Comparison of ENCODE assay signal across 16 cellular contexts in genomic region chr10:110835841-110836240, GRCh38. TPM values are rescaled to one million over a fixed set of nuclear protein-coding genes. Genes with fewer than 3 reads are reported as not detected.
DNase-seq lines count a peak whose midpoint lies in the region; ATAC-seq and TF ChIP-seq lines count a peak whose summit lies in the region.
"Had no signal": no experiment of that assay in that cellular context is flagged by ENCODE, and none has a peak within 500 bp of the region (broad histone marks: within the 10 kb centered on the region; RNA-seq: fewer than 3 reads in every experiment).

No MANE protein-coding gene starts in this region.

- H3K27ac ChIP-seq in body of pancreas: peak overlapping the region; percentile 55 to 96 (median 94)
- H3K27ac ChIP-seq in naive thymus-derived CD4-positive, alpha-beta T cell (ENCODE audit: low read depth, low read length): peak overlapping the region; percentile 66
- peak overlapping the region; percentile 79 to 90 for H3K27ac ChIP-seq in thoracic aorta
- H3K27ac ChIP-seq: A549 had no signal

- no peaks in the 10 kb centered on the region for H3K9me3 Mint-ChIP-seq in activated naive CD4-positive, alpha-beta T cell treated with anti-CD3 and anti-CD28 coated beads, Interleukin-2, amount 50 U/mL, for 24 hours
- no peaks in the 10 kb centered on the region for H3K9me3 Mint-ChIP-seq in activated naive CD4-positive, alpha-beta T cell treated with anti-CD3 and anti-CD28 coated beads for 36 hours
- H3K9me3 Mint-ChIP-seq in naive thymus-derived CD4-positive, alpha-beta T cell: no peaks in the 10 kb centered on the region
- H3K9me3 Mint-ChIP-seq: activated T-cell treated with anti-CD3 and anti-CD28 coated beads, Interleukin-2, amount 50 U/mL, for 4 hours had no signal

- no peaks in the 10 kb centered on the region for H3K27me3 Mint-ChIP-seq in activated naive CD4-positive, alpha-beta T cell treated with anti-CD3 and anti-CD28 coated beads, Interleukin-2, amount 50 U/mL, for 24 hours
- no peaks in the 10 kb centered on the region for H3K27me3 Mint-ChIP-seq in activated naive CD4-positive, alpha-beta T cell treated with anti-CD3 and anti-CD28 coated beads for 36 hours (ENCODE audit: low read depth)
- H3K27me3 Mint-ChIP-seq in naive thymus-derived CD4-positive, alpha-beta T cell: no peaks in the 10 kb centered on the region

- TF ChIP-seq CTCF in body of pancreas (IDR thresholded peaks at IDR 0.05) (no peak), thoracic aorta (IDR thresholded peaks at IDR 0.05) (no peak)

- POLR2A ChIA-PET in naive thymus-derived CD4-positive, alpha-beta T cell (lab: Charles Lee): interaction anchor here (0.9 to 7.8 kb wide), 15 partner anchors 9 to 47 kb away, joined by 3 to 63 read pairs (median 4); partner anchors contain the start of gene PDCD4

- peak overlapping the region; percentile 88 for H3K27ac Mint-ChIP-seq in activated naive CD4-positive, alpha-beta T cell treated with anti-CD3 and anti-CD28 coated beads, Interleukin-2, amount 50 U/mL, for 24 hours
- H3K27ac Mint-ChIP-seq in activated naive CD4-positive, alpha-beta T cell treated with anti-CD3 and anti-CD28 coated beads for 36 hours: no peak overlapping the region
- H3K27ac Mint-ChIP-seq in naive thymus-derived CD4-positive, alpha-beta T cell: peak overlapping the region; percentile 71 to 98 (median 96)

- TF ChIP-seq POLR2A in body of pancreas (IDR thresholded peaks at IDR 0.05): no peak

- no peaks in the 10 kb centered on the region for H3K27me3 ChIP-seq in body of pancreas
- no peaks in the 10 kb centered on the region for H3K27me3 ChIP-seq in naive thymus-derived CD4-positive, alpha-beta T cell (ENCODE audit: control insufficient read depth in 2 of 2, insufficient read depth in 2 of 2, low read length in 2 of 2)
- H3K27me3 ChIP-seq in thoracic aorta (replicated peaks; ENCODE audit: insufficient read depth): no peaks in the 10 kb centered on the region

- no peak for ATAC-seq in body of pancreas
- no peak for ATAC-seq in naive thymus-derived CD4-positive, alpha-beta T cell
- no peak for ATAC-seq in thoracic aorta (ENCODE audit: insufficient number of reproducible peaks, low FRiP score, low read depth)
- no peak for ATAC-seq in HG02885 (IDR thresholded peaks at IDR 0.05; ENCODE audit: poor library complexity, unreplicated experiment)
- no peak for ATAC-seq in GM19351 (IDR thresholded peaks at IDR 0.05; ENCODE audit: unreplicated experiment)
- ATAC-seq: A549; activated T-cell treated with anti-CD3 and anti-CD28 coated beads, Interleukin-2, amount 50 U/mL, for 4 hours had no signal

- peaks cover 82% of the 10 kb centered on the region for H3K4me1 ChIP-seq in body of pancreas
- H3K4me1 ChIP-seq in naive thymus-derived CD4-positive, alpha-beta T cell (ENCODE audit: control insufficient read depth in 2 of 2, insufficient read depth in 2 of 2, low read length in 2 of 2): peaks cover 0 to 39% of the 10 kb centered on the region in 2 donors
- H3K4me1 ChIP-seq in thoracic aorta (ENCODE audit: control insufficient read depth in 1 of 2, low read depth in 2 of 2): peaks cover 22 to 65% of the 10 kb centered on the region in 2 donors

- intact Hi-C loops in activated naive CD4-positive, alpha-beta T cell treated with anti-CD3 and anti-CD28 coated beads for 36 hours (cut with micrococcal nuclease): loop anchor here (1.0 kb wide), 2 partner anchors 30 to 35 kb away; partner anchors contain the start of gene PDCD4
- intact Hi-C loops in body of pancreas (cut with DNase I): no loop called here
- intact Hi-C loops in naive thymus-derived CD4-positive, alpha-beta T cell (cut with micrococcal nuclease): loop anchor here (1.0 to 2.0 kb wide), 6 partner anchors 7 to 57 kb away; no protein-coding TSS in a partner anchor

- H3K4me3 ChIP-seq in body of pancreas (no peak overlapping the region), thoracic aorta (no peak overlapping the region)
- no peak overlapping the region for H3K4me3 ChIP-seq in naive thymus-derived CD4-positive, alpha-beta T cell (ENCODE audit: low read length)
- H3K4me3 ChIP-seq: A549 had no signal

- no peaks in the 10 kb centered on the region for H3K36me3 ChIP-seq in body of pancreas (replicated peaks in 1 of 2; ENCODE audit: insufficient read depth in 1 of 2, low read depth in 2 of 2)
- H3K36me3 ChIP-seq in naive thymus-derived CD4-positive, alpha-beta T cell (ENCODE audit: control insufficient read depth in 2 of 3, insufficient read depth in 3 of 3, low read length in 3 of 3): no peaks in the 10 kb centered on the region
- no peaks in the 10 kb centered on the region for H3K36me3 ChIP-seq in thoracic aorta

- no peak for DNase-seq in activated naive CD4-positive, alpha-beta T cell treated with anti-CD3 and anti-CD28 coated beads for 36 hours
- no peak for DNase-seq in body of pancreas
- no peak for DNase-seq in naive thymus-derived CD4-positive, alpha-beta T cell
- no peak for DNase-seq in thoracic aorta (ENCODE audit: low spot score)
- no peak for DNase-seq in GF-D8 (lab: John Stamatoyannopoulos, UW)
- DNase-seq: activated CD4-positive, alpha-beta T cell treated with anti-CD3 and anti-CD28 coated beads for 1 hour; activated T-cell treated with anti-CD3 and anti-CD28 coated beads, Interleukin-2, amount 50 U/mL, for 4 hours; amygdala; NCI-H2029 treated with DMSO at 0.1 percent for 48 hours; NCI-H748 treated with DMSO at 0.1 percent for 48 hours; posterior cingulate gyrus; T-helper 1 cell had no signal

- CTCF ChIA-PET in activated naive CD4-positive, alpha-beta T cell treated with anti-CD3 and anti-CD28 coated beads for 36 hours (lab: Charles Lee): interaction anchor here (1.2 kb wide), 1 partner anchor 17 kb away, joined by 4 read pairs; no protein-coding TSS in a partner anchor
- CTCF ChIA-PET in naive thymus-derived CD4-positive, alpha-beta T cell (lab: Charles Lee): interaction anchor here (1.0 to 2.7 kb wide), 7 partner anchors 22 to 59 kb away, joined by 3 to 16 read pairs (median 3); no protein-coding TSS in a partner anchor

- no peak overlapping the region for H3K4me3 Mint-ChIP-seq in activated naive CD4-positive, alpha-beta T cell treated with anti-CD3 and anti-CD28 coated beads, Interleukin-2, amount 50 U/mL, for 24 hours
- no peak overlapping the region for H3K4me3 Mint-ChIP-seq in activated naive CD4-positive, alpha-beta T cell treated with anti-CD3 and anti-CD28 coated beads for 36 hours
- peak overlapping the region in 7 of 10 donors; percentile 14 to 84 (median 66) for H3K4me3 Mint-ChIP-seq in naive thymus-derived CD4-positive, alpha-beta T cell
- H3K4me3 Mint-ChIP-seq: activated T-cell treated with anti-CD3 and anti-CD28 coated beads, Interleukin-2, amount 50 U/mL, for 4 hours had no signal

- 32 to 39% methylated on average over 7 of the region's 7 CpGs for WGBS in body of pancreas, 2 donors

- H3K9me3 ChIP-seq in body of pancreas (no peaks in the 10 kb centered on the region), thoracic aorta (no peaks in the 10 kb centered on the region)
- H3K9me3 ChIP-seq in naive thymus-derived CD4-positive, alpha-beta T cell (ENCODE audit: control insufficient read depth in 2 of 3, low read length in 3 of 3): no peaks in the 10 kb centered on the region
- H3K9me3 ChIP-seq: A549 had no signal

- peaks cover 49% of the 10 kb centered on the region for H3K4me1 Mint-ChIP-seq in activated naive CD4-positive, alpha-beta T cell treated with anti-CD3 and anti-CD28 coated beads, Interleukin-2, amount 50 U/mL, for 24 hours
- H3K4me1 Mint-ChIP-seq in activated naive CD4-positive, alpha-beta T cell treated with anti-CD3 and anti-CD28 coated beads for 36 hours (ENCODE audit: low read depth): peaks cover 40% of the 10 kb centered on the region
- peaks cover 18 to 69% (median 46%) of the 10 kb centered on the region in 7 donors for H3K4me1 Mint-ChIP-seq in naive thymus-derived CD4-positive, alpha-beta T cell

- H3K36me3 Mint-ChIP-seq in activated naive CD4-positive, alpha-beta T cell treated with anti-CD3 and anti-CD28 coated beads, Interleukin-2, amount 50 U/mL, for 24 hours: no peaks in the 10 kb centered on the region
- H3K36me3 Mint-ChIP-seq in activated naive CD4-positive, alpha-beta T cell treated with anti-CD3 and anti-CD28 coated beads for 36 hours (ENCODE audit: low read depth): no peaks in the 10 kb centered on the region
- peaks cover 0 to 4% (median 0%) of the 10 kb centered on the region in 5 donors for H3K36me3 Mint-ChIP-seq in naive thymus-derived CD4-positive, alpha-beta T cell

RNA-seq across cellular contexts. Expression of gene PDCD4, which starts 35.9 kb away (rescaled TPM):
- total RNA-seq in activated naive CD4-positive, alpha-beta T cell treated with anti-CD3 and anti-CD28 coated beads for 36 hours: 100 to 1,000 TPM; 143 to 146 TPM
- total RNA-seq in body of pancreas (100 to 1,000 TPM; 332 to 458 TPM), thoracic aorta (10 to 100 TPM; 53.5 to 91.3 TPM)
- total RNA-seq in naive thymus-derived CD4-positive, alpha-beta T cell: 100 to 1,000 TPM in 4 of 5 experiments, 10 to 100 TPM in 1; 93.7 to 283 (median 223) TPM
- 100 to 1,000 TPM; 253 to 295 TPM for polyA plus RNA-seq in naive thymus-derived CD4-positive, alpha-beta T cell

Comparison
In these comparisons a context has a peak if more than half of its experiments do, and no peak if none do; other contexts are left out.
1. H3K4me3 Mint-ChIP-seq: peak in naive thymus-derived CD4-positive, alpha-beta T cell (7 of 10); none in activated naive CD4-positive, alpha-beta T cell treated with anti-CD3 and anti-CD28 coated beads, Interleukin-2, amount 50 U/mL, for 24 hours (single experiment) and activated naive CD4-positive, alpha-beta T cell treated with anti-CD3 and anti-CD28 coated beads for 36 hours (single experiment).
2. Peak in every context shown above with its lines, with median percentiles within 50 percentile points of each other: H3K27ac ChIP-seq.